Comparison of ENCODE assay signal across 8 cellular contexts in genomic region chr5:14142202-14142855, GRCh38. TPM values are rescaled to one million over a fixed set of nuclear protein-coding genes. Genes with fewer than 3 reads are reported as not detected.
DNase-seq lines count a peak whose midpoint lies in the region; ATAC-seq and TF ChIP-seq lines count a peak whose summit lies in the region.

No MANE protein-coding gene starts in this region.

- intact Hi-C loops in left ventricle myocardium inferior (cut with micrococcal nuclease) (no loop called here), left ventricle myocardium superior (cut with micrococcal nuclease) (no loop called here), body of pancreas (cut with DNase I) (no loop called here)

- DNase-seq in left ventricle myocardium inferior (no peak), left ventricle myocardium superior (no peak), body of pancreas (peak in 1 of 4 donors; percentile 11), medulla oblongata (ENCODE audit: extremely low spot score) (peak; percentile 35), NCI-H82 treated with DMSO at 0.1 percent for 48 hours (lab: John Stamatoyannopoulos, UW; ENCODE audit: unreplicated experiment) (no peak), SW480 (ENCODE audit: low spot score) (no peak), NCI-H2029 (lab: John Stamatoyannopoulos, UW) (no peak)

- H3K4me1 ChIP-seq in left ventricle myocardium inferior = peaks cover 54% of the 10 kb centered on the region
- H3K4me1 ChIP-seq in body of pancreas = peaks cover 21% of the 10 kb centered on the region

- no peaks in the 10 kb centered on the region for H3K27me3 ChIP-seq in left ventricle myocardium inferior (ENCODE audit: low read depth)
- no peaks in the 10 kb centered on the region for H3K27me3 ChIP-seq in body of pancreas

- TF ChIP-seq POLR2A in body of pancreas (IDR thresholded peaks at IDR 0.05) = no peak

- H3K9me3 ChIP-seq in left ventricle myocardium inferior (replicated peaks) (no peaks in the 10 kb centered on the region), body of pancreas (no peaks in the 10 kb centered on the region)

- ATAC-seq in left ventricle myocardium superior (no peak), HG03354 (IDR thresholded peaks at IDR 0.05; ENCODE audit: poor library complexity, severe bottlenecking, unreplicated experiment) (peak; percentile 0), body of pancreas (no peak)

- H3K27ac ChIP-seq in left ventricle myocardium inferior (replicated peaks) = peak overlapping the region; percentile 96
- peak overlapping the region; percentile 76 to 90 (median 82) for H3K27ac ChIP-seq in body of pancreas

- no peaks in the 10 kb centered on the region for H3K36me3 ChIP-seq in left ventricle myocardium inferior
- H3K36me3 ChIP-seq in body of pancreas (replicated peaks in 1 of 2; ENCODE audit: insufficient read depth in 1 of 2, low read depth in 2 of 2) = no peaks in the 10 kb centered on the region

- 11 to 12% methylated on average over 13 to 20 of the region's 20 CpGs for WGBS in body of pancreas, 2 donors

- H3K4me3 ChIP-seq in left ventricle myocardium inferior (peak overlapping the region; percentile 93), body of pancreas (peak overlapping the region; percentile 23 to 24)

- TF ChIP-seq CTCF in left ventricle myocardium inferior (IDR thresholded peaks at IDR 0.05; ENCODE audit: borderline replicate concordance) (no peak), body of pancreas (IDR thresholded peaks at IDR 0.05) (no peak)

RNA-seq across cellular contexts. Expression of gene TRIO, which starts 0.8 kb away (rescaled TPM):
- total RNA-seq in left ventricle myocardium inferior = 52.8 TPM
- 57.0 TPM for total RNA-seq in left ventricle myocardium superior
- total RNA-seq in body of pancreas = 100 to 1,000 TPM in 1 of 2 donors, 10 to 100 TPM in 1; 62.0 to 137 TPM
